ENCODE assay signal across 15 cellular contexts in the genomic region with DNA sequence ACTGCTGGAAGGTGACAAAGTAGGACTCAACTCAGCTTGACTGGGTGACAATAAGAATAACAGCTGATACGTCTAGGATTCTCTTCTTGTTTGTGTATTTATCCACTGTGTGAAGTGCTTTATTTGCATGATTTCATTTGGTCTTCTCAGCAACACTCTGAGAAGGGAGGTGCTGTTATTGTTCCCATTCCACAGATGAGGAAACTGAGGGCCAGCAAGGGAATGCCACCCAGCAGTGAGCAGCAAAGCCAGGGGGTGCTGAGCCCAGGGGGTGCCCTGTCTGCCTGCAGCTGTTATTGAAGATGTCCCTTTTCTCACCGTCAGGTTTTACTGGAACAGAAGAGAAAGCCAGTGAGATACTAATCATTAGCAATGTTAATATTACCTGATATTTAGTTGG.
DNase-seq lines count a peak whose midpoint lies in the region; ATAC-seq, FAIRE-seq and TF ChIP-seq lines count a peak whose summit lies in the region.
"Had no signal": no experiment of that assay in that cellular context is flagged by ENCODE, and none has a peak within 500 bp of the region (broad histone marks: within the 10 kb centered on the region; RNA-seq: fewer than 3 reads in every experiment).

No MANE protein-coding gene starts in this region.

- intact Hi-C loops in HepG2 (cut with micrococcal nuclease; ENCODE audit: unreplicated experiment) (no loop called here), right lobe of liver (cut with DNase I) (no loop called here), Caco-2 (cut with micrococcal nuclease; ENCODE audit: unreplicated experiment) (no loop called here)

- H3K27me3 ChIP-seq in HepG2 (ENCODE audit: control insufficient read depth in 1 of 2, insufficient read depth in 2 of 2, low read length in 2 of 2) (no peaks in the 10 kb centered on the region), right lobe of liver (no peaks in the 10 kb centered on the region), Caco-2 (replicated peaks; ENCODE audit: control insufficient read depth, insufficient read depth, low read length) (no peaks in the 10 kb centered on the region)

- H3K36me3 Mint-ChIP-seq in naive B cell, result peaks cover 4 to 24% of the 10 kb centered on the region in 2 donors
- no peaks in the 10 kb centered on the region for H3K36me3 Mint-ChIP-seq in Caco-2 (ENCODE audit: insufficient read depth, unreplicated experiment)

- H3K4me3 ChIP-seq in HepG2 (replicated peaks in 1 of 3; ENCODE audit: insufficient read depth in 1 of 3, low read depth in 2 of 3, low read length in 3 of 3) (no peak overlapping the region), right lobe of liver (no peak overlapping the region), Caco-2 (ENCODE audit: low read depth, low read length) (no peak overlapping the region)

- H3K79me2 ChIP-seq in HepG2 (ENCODE audit: insufficient read depth, low read length), result no peaks in the 10 kb centered on the region

- peaks cover 21 to 39% (median 33%) of the 10 kb centered on the region in 3 donors for H3K4me1 Mint-ChIP-seq in naive B cell
- H3K4me1 Mint-ChIP-seq in Caco-2 (ENCODE audit: low read depth, unreplicated experiment), result no peaks in the 10 kb centered on the region

- no peak for FAIRE-seq in HepG2 (lab: Jason Lieb, UNC)

- TF ChIP-seq CTCF in HepG2 (CRISPR knock-in tag; IDR thresholded peaks at IDR 0.05) (no peak), right lobe of liver (IDR thresholded peaks at IDR 0.05) (no peak), Caco-2 (IDR thresholded peaks at IDR 0.05; ENCODE audit: insufficient read depth in 1 of 2, low read depth in 1 of 2, low read length in 1 of 2, severe bottlenecking in 1 of 2, unreplicated experiment in 1 of 2) (no peak)

- TF ChIP-seq EP300 in HepG2 (IDR thresholded peaks at IDR 0.05; ENCODE audit: low read depth in 2 of 2, low read length in 2 of 2), result no peak
- no peak for TF ChIP-seq EP300 in HepG2 (CRISPR knock-in tag; IDR thresholded peaks at IDR 0.05; ENCODE audit: borderline replicate concordance)

- no peak overlapping the region for H3K4me2 ChIP-seq in HepG2 (ENCODE audit: low read depth, low read length)

- H3K27ac Mint-ChIP-seq in naive B cell (peak overlapping the region in 5 of 6 donors; percentile 86 to 95 (median 92)), Caco-2 (ENCODE audit: unreplicated experiment) (no peak overlapping the region)
- H3K27ac Mint-ChIP-seq: CD4-positive, alpha-beta T cell; HFFc6 had no signal

- no peaks in the 10 kb centered on the region for H4K20me1 ChIP-seq in HepG2 (ENCODE audit: insufficient read depth, low read length)

- POLR2A ChIA-PET in HepG2 (lab: Yijun Ruan, JAX), result no interaction called here
- POLR2A ChIA-PET in Caco-2 (lab: Charles Lee), result no interaction called here

- in situ Hi-C loops in HepG2 (cut with HindIII; ENCODE audit: extremely low pct_ligation_motif_present, low pct_unique_long_range_greater_than_20kb), result no loop called here

- ATAC-seq in HepG2, result no peak
- no peak for ATAC-seq in right lobe of liver
- ATAC-seq in naive B cell (ENCODE audit: low read depth in 2 of 2), result no peak

- H3K4me3 Mint-ChIP-seq in naive B cell (no peak overlapping the region), Caco-2 (ENCODE audit: unreplicated experiment) (no peak overlapping the region)
- H3K4me3 Mint-ChIP-seq: CD4-positive, alpha-beta T cell; HFFc6 had no signal

- no peak overlapping the region for H3K9ac ChIP-seq in HepG2 (ENCODE audit: insufficient read depth, low read depth, low read length)

- H3K4me1 ChIP-seq in HepG2 (ENCODE audit: insufficient read depth, low read length), result no peaks in the 10 kb centered on the region
- H3K4me1 ChIP-seq in right lobe of liver, result no peaks in the 10 kb centered on the region
- H3K4me1 ChIP-seq in Caco-2, result no peaks in the 10 kb centered on the region

- BruUV-seq in HepG2 (replicated peaks; lab: Mats Ljungman, UMichigan) (no TSS peak), Caco-2 (replicated peaks; lab: Mats Ljungman, UMichigan) (no TSS peak)

- CTCF ChIA-PET in HepG2 (lab: Yijun Ruan, JAX; ENCODE audit: low intra/inter-chr PET ratio, low total read pairs), result no interaction called here
- CTCF ChIA-PET in Caco-2 (lab: Charles Lee), result no interaction called here

- H3K9me3 Mint-ChIP-seq in naive B cell (peaks cover 0 to 37% (median 24%) of the 10 kb centered on the region in 7 donors), Caco-2 (ENCODE audit: unreplicated experiment) (no peaks in the 10 kb centered on the region)
- H3K9me3 Mint-ChIP-seq: HFFc6 had no signal

- WGBS in HepG2 (ENCODE audit: low lambda C conversion rate), result 90% methylated on average over 2 of the region's 2 CpGs
- whole genome bisulfite sequencing in right lobe of liver (ENCODE audit: insufficient coverage, low coverage, low lambda C conversion rate, missing lambda C conversion rate), result 81% methylated on average over 2 of the region's 2 CpGs

- H3K9me3 ChIP-seq in HepG2 (ENCODE audit: low read length) (no peaks in the 10 kb centered on the region), right lobe of liver (no peaks in the 10 kb centered on the region), Caco-2 (no peaks in the 10 kb centered on the region)

- H3K27me3 Mint-ChIP-seq in naive B cell, result no peaks in the 10 kb centered on the region
- no peaks in the 10 kb centered on the region for H3K27me3 Mint-ChIP-seq in Caco-2 (ENCODE audit: insufficient read depth, unreplicated experiment)
- H3K27me3 Mint-ChIP-seq: CD4-positive, alpha-beta T cell had no signal

- no peak overlapping the region for H2AFZ ChIP-seq in HepG2 (ENCODE audit: low read length)

- TF ChIP-seq POLR2A in HepG2 (IDR thresholded peaks at IDR 0.05; ENCODE audit: insufficient read depth in 1 of 2, low read depth in 2 of 2, low read length in 2 of 2), result no peak
- TF ChIP-seq POLR2A in right lobe of liver (IDR thresholded peaks at IDR 0.05), result no peak
- TF ChIP-seq POLR2A in Raji (IDR thresholded peaks at IDR 0.05; ENCODE audit: insufficient read depth, low read depth, low read length), result 0 out of 2 replicates have a peak, but pooled peaks have one; percentile 12

- DNase-seq in HepG2 (ENCODE audit: low spot score) (no peak), right lobe of liver (no peak), naive B cell (no peak), activated T-cell treated with anti-CD3 and anti-CD28 coated beads for 4 hours (no peak), NCI-H1694 (lab: John Stamatoyannopoulos, UW) (no peak), Caco-2 (no peak)
- DNase-seq: 8988T; AML-193; C1 segment of cervical spinal cord; CD4-positive, alpha-beta T cell; DMS79 treated with DMSO at 0.1 percent for 48 hours; GF-D8; HCEC 1CT; HFFc6 had no signal

- H3K27ac ChIP-seq in HepG2 (ENCODE audit: extremely low read length, insufficient read depth, low read length), result no peak overlapping the region
- H3K27ac ChIP-seq in right lobe of liver, result no peak overlapping the region

- no peak for TF ChIP-seq RAD21 in HepG2 (CRISPR knock-in tag; IDR thresholded peaks at IDR 0.05)

- peaks cover 2 to 3% of the 10 kb centered on the region in 2 experiments; a peak in 1 of 5 replicates for H3K36me3 ChIP-seq in HepG2 (replicated peaks in 1 of 2; ENCODE audit: control insufficient read depth in 1 of 2, insufficient read depth in 2 of 2, low read length in 2 of 2)
- H3K36me3 ChIP-seq in right lobe of liver, result no peaks in the 10 kb centered on the region
- no peaks in the 10 kb centered on the region for H3K36me3 ChIP-seq in Caco-2 (ENCODE audit: control insufficient read depth, insufficient read depth, low read length)

TF ChIP-seq in HepG2, 621 proteins besides CTCF, POLR2A, EP300 and RAD21:
- TF ChIP-seq ZNF143 (CRISPR knock-in tag; IDR thresholded peaks at IDR 0.05), result no peak
- TF ChIP-seq, protein P1, sequence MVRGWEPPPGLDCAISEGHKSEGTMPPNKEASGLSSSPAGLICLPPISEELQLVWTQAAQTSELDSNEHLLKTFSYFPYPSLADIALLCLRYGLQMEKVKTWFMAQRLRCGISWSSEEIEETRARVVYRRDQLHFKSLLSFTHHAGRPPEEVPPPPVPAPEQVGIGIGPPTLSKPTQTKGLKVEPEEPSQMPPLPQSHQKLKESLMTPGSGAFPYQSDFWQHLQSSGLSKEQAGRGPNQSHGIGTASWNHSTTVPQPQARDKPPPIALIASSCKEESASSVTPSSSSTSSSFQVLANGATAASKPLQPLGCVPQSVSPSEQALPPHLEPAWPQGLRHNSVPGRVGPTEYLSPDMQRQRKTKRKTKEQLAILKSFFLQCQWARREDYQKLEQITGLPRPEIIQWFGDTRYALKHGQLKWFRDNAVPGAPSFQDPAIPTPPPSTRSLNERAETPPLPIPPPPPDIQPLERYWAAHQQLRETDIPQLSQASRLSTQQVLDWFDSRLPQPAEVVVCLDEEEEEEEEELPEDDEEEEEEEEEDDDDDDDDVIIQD (CRISPR knock-in tag; IDR thresholded peaks at IDR 0.05; ENCODE audit: low read depth), result no peak
- no peak for TF ChIP-seq PITX1 (CRISPR knock-in tag; IDR thresholded peaks at IDR 0.05)
- TF ChIP-seq ZNF629 (CRISPR knock-in tag; conservative IDR thresholded peaks at IDR 0.05), result peak; percentile 53
- no peak for TF ChIP-seq ZZZ3 (CRISPR knock-in tag; IDR thresholded peaks at IDR 0.05; ENCODE audit: borderline replicate concordance)
